8 cellular contexts compared by ENCODE assay signal in the genomic region with DNA sequence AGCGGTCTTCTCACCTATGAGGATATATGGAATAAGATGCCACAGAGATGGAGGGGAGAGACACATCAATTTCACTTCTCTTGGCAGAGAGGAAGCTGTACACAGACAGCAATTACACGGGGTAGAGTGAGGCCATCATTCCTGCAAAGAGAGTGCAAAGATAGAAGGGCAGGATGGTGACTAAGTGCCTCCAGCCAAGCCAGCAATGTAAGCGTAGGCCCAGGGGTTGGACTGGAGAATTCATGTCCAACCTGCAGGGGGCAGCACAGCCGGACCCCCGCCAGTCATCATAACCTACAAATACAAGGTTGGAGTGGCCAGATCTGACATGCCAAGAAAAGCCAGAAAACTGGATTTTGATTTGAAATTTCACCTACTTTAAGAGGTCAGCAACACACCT. TPM values are rescaled to one million over a fixed set of nuclear protein-coding genes. Genes with fewer than 3 reads are reported as not detected.
DNase-seq lines count a peak whose midpoint lies in the region; ATAC-seq and TF ChIP-seq lines count a peak whose summit lies in the region.

No MANE protein-coding gene starts in this region.

- H3K23me2 ChIP-seq in H9 (ENCODE audit: insufficient read length, low read depth, low read length, poor library complexity, severe bottlenecking): no peaks in the 10 kb centered on the region

- H3K27me3 ChIP-seq in H9 (ENCODE audit: insufficient read depth, low read length) (no peaks in the 10 kb centered on the region), WERI-Rb-1 (ENCODE audit: insufficient read depth, low read depth, severe bottlenecking) (no peaks in the 10 kb centered on the region), ascending aorta (no peaks in the 10 kb centered on the region)

- H3K79me2 ChIP-seq in H9 (ENCODE audit: insufficient read depth, low read length): no peaks in the 10 kb centered on the region

- H3K4me2 ChIP-seq in H9 (ENCODE audit: insufficient read depth, insufficient read length, low read length): no peak overlapping the region

- H2AFZ ChIP-seq in H9 (ENCODE audit: low read length): no peak overlapping the region

- no CpG with 5 or more reads among the region's 5 CpGs for WGBS in H9 (ENCODE audit: extremely low coverage, insufficient read length, low lambda C conversion rate)

- no peaks in the 10 kb centered on the region for H4K20me1 ChIP-seq in H9 (ENCODE audit: control insufficient read depth, insufficient read depth, insufficient read length)

- H4K8ac ChIP-seq in H9 (replicated peaks; ENCODE audit: insufficient read length, low read depth, low read length): no peak overlapping the region

- no peak overlapping the region for H4K5ac ChIP-seq in H9 (ENCODE audit: insufficient read length, low read depth, low read length)

- no peak overlapping the region for H2BK12ac ChIP-seq in H9 (ENCODE audit: insufficient read length, low read depth, low read length)

- no peaks in the 10 kb centered on the region for H3K79me1 ChIP-seq in H9 (ENCODE audit: insufficient read depth, low read depth, low read length, poor library complexity, severe bottlenecking)

- intact Hi-C loops in ascending aorta (cut with DNase I): no loop called here

- peaks cover 38% of the 10 kb centered on the region for H3K27me3 Mint-ChIP-seq in H9 (ENCODE audit: low read depth)

- H3K23ac ChIP-seq in H9 (ENCODE audit: insufficient read length, low read depth, low read length): no peak overlapping the region

- H2BK15ac ChIP-seq in H9 (ENCODE audit: low read depth, low read length): no peak overlapping the region

- no peak overlapping the region for H2BK5ac ChIP-seq in H9 (ENCODE audit: insufficient read length, low read length)

- no peak overlapping the region for H3K18ac ChIP-seq in H9 (ENCODE audit: insufficient read length, low read depth, low read length)

- no peak overlapping the region for H3K4ac ChIP-seq in H9 (ENCODE audit: low read depth, low read length)

- H2BK20ac ChIP-seq in H9 (ENCODE audit: low read depth, low read length, poor library complexity, severe bottlenecking): no peak overlapping the region

- H3K56ac ChIP-seq in H9 (ENCODE audit: insufficient read length, low read depth, low read length): no peak overlapping the region

- no peak overlapping the region for H3K9ac ChIP-seq in H9 (ENCODE audit: extremely low read depth, insufficient read length, low read length)

- no peaks in the 10 kb centered on the region for H3K4me1 Mint-ChIP-seq in H9

- H3K4me1 ChIP-seq in H9 (ENCODE audit: insufficient read depth, low read length) (no peaks in the 10 kb centered on the region), ascending aorta (no peaks in the 10 kb centered on the region)

- no peak overlapping the region for H3T11ph ChIP-seq in H9 (ENCODE audit: low read length)

- TF ChIP-seq CTCF in H9 (conservative IDR thresholded peaks at IDR 0.05) (peak; percentile 86), WERI-Rb-1 (IDR thresholded peaks at IDR 0.05; ENCODE audit: low read depth, low read length) (peak; percentile 88), ascending aorta (IDR thresholded peaks at IDR 0.05) (no peak)

- peaks cover 0 to 2% of the 10 kb centered on the region in 2 experiments; a peak in 1 of 5 replicates for H3K9me3 Mint-ChIP-seq in H9

- H3K27ac ChIP-seq in H9 (ENCODE audit: insufficient read length, low read depth, low read length): no peak overlapping the region
- H3K27ac ChIP-seq in WERI-Rb-1: no peak overlapping the region
- no peak overlapping the region for H3K27ac ChIP-seq in ascending aorta

- H3K36me3 ChIP-seq in WERI-Rb-1: no peaks in the 10 kb centered on the region
- no peaks in the 10 kb centered on the region for H3K36me3 ChIP-seq in ascending aorta

- no peaks in the 10 kb centered on the region for H3K36me3 Mint-ChIP-seq in H9 (ENCODE audit: insufficient read depth in 1 of 3, low read depth in 3 of 3)

- DNase-seq in Caki2 (ENCODE audit: low read depth) (peak; percentile 13), H9 (peak; percentile 65), WERI-Rb-1 (peak; percentile 48), lung microvascular endothelial cell (ENCODE audit: low read depth in 2 of 2) (peak; percentile 62 to 79), ascending aorta (ENCODE audit: low spot score in 2 of 2) (no peak), HPDE6-E6E7 (ENCODE audit: extremely low spot score) (no peak)

- in situ Hi-C loops in Caki2 (cut with HindIII; ENCODE audit: low pct_unique_long_range_greater_than_20kb, low sequenced_read_pairs): no loop called here

- ATAC-seq in esophagus mucosa (no peak), HG02970 (IDR thresholded peaks at IDR 0.05; ENCODE audit: low FRiP score, unreplicated experiment) (no peak)

- H3K4me3 Mint-ChIP-seq in H9: no peak overlapping the region

- no peak overlapping the region for H3K4me3 ChIP-seq in WERI-Rb-1 (ENCODE audit: low read depth, low read length)
- no peak overlapping the region for H3K4me3 ChIP-seq in ascending aorta

- no peak overlapping the region for H2AK5ac ChIP-seq in H9 (ENCODE audit: insufficient read length, low read length)

- H4K91ac ChIP-seq in H9 (ENCODE audit: insufficient read length, low read depth, low read length): no peak overlapping the region

- H3K27ac Mint-ChIP-seq in H9: no peak overlapping the region

- no peak overlapping the region for H2BK120ac ChIP-seq in H9 (ENCODE audit: low read depth, low read length, poor library complexity, severe bottlenecking)

- no peak overlapping the region for H3K14ac ChIP-seq in H9 (ENCODE audit: insufficient read depth, low read length)

- H3K9me3 ChIP-seq in H9 (ENCODE audit: control insufficient read depth, low read depth, low read length) (no peaks in the 10 kb centered on the region), WERI-Rb-1 (ENCODE audit: severe bottlenecking) (no peaks in the 10 kb centered on the region), ascending aorta (no peaks in the 10 kb centered on the region)

RNA-seq across cellular contexts. Expression of a gene that starts 56.3 kb away (rescaled TPM):
- total RNA-seq in Caki2 (2014; rRNA removed; shearing (Covaris generic); ENCODE audit: low replicate concordance): not detected in 2 replicates
- total RNA-seq in H9 (2021): not detected in 2 replicates
- total RNA-seq in lung microvascular endothelial cell: 28.1 and 41.9 TPM in 2 replicates
- 40.8 TPM for total RNA-seq in ascending aorta
- 1.6 TPM for total RNA-seq in esophagus mucosa

Comparison
In these comparisons a context has a peak if more than half of its experiments do, and no peak if none do; other contexts are left out.
1. DNase-seq: peak in Caki2 (single experiment), H9 (single experiment), WERI-Rb-1 (single experiment) and lung microvascular endothelial cell (2 of 2); none in ascending aorta (0 of 2) and HPDE6-E6E7 (single experiment).
2. CTCF ChIP-seq: peak in H9 (single experiment) and WERI-Rb-1 (single experiment); none in ascending aorta (0 of 3).
3. RNA of a gene that starts 56.3 kb away (total RNA-seq): 28.1 to 41.9 TPM in lung microvascular endothelial cell and 40.8 TPM in ascending aorta (single experiment); 1.6 TPM in esophagus mucosa (single experiment), not detected in Caki2 and not detected in H9; every median in the first group is over 10 times any median in the second.